Comparison of ENCODE assay signal across 21 cellular contexts in genomic region chr5:144531191-144531590, GRCh38.
"Had no signal": no experiment of that assay in that cellular context is flagged by ENCODE, and none has a peak within 500 bp of the region (broad histone marks: within the 10 kb centered on the region; RNA-seq: fewer than 3 reads in every experiment).

No MANE protein-coding gene starts in this region.

- H3K4me3 Mint-ChIP-seq: T-cell had no signal

- H3K27ac Mint-ChIP-seq: T-cell had no signal

- H3K27me3 Mint-ChIP-seq: T-cell had no signal

- DNase-seq: IMR-90; Karpas-422; KG1; MG63; NCI-H1092 treated with DMSO at 0.1 percent for 48 hours; NCI-H1436; NCI-H1930; NCI-H2081; NCI-H2171; NCI-H226; NCI-H510A treated with DMSO at 0.1 percent for 48 hours; NCI-H526; NCI-H748 treated with DMSO at 0.1 percent for 48 hours; NK-92 treated with Interleukin-12 subunit alpha and Interleukin-12 subunit beta, amount 100 ng/mL, for 24 hours; PC-3; SHP77; SK-N-SH; SW 1271; T-cell had no signal

- H3K36me3 Mint-ChIP-seq: T-cell had no signal

- H3K4me1 Mint-ChIP-seq: T-cell had no signal

- ATAC-seq: HepG2, Panc1, PC-3, T-cell had no signal
